ENCODE assay signal across 1 cellular context in the genomic region with DNA sequence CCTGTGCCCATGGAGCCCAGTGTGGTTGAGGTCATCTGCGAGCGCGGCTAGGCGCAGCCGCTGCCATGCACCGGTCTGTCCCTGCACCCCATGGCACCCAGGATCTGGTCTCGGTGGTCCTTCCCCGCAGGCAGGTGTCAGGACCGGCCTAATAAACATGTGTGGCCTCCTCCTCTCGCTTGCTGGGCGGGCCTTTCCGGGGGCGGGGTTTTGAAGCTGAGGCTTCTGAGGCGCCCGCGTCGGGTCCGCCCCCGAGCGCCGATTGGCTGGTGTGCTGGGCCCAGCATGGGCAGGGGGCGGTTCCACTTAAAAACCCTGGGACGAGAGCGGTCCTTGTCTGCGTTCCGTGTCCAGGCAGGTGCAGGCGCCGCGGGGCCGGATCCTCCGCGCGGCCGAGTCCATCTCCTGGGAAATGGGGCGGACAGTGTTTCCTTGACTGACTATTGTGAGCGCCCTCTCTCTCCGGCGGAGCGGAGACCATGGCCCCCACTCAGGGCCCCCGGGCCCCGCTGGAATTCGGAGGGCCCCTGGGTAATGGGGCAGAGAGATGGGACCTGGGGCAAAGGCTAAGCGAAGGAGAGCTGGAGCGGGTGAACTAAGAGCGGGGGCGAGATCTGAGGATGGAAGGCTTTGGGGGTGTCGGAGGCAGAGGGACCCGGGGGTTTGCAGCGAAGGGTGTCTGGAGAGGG.
TF ChIP-seq lines count a peak whose summit lies in the region.

A gene (plus strand): TSS at position 336 of the 689 bp plus-strand sequence. CDS start 144 bp downstream, at position 480.

TF ChIP-seq in HepG2, 621 proteins besides CTCF, POLR2A, EP300 and RAD21 (continued from another document):
- TF ChIP-seq, protein P1, sequence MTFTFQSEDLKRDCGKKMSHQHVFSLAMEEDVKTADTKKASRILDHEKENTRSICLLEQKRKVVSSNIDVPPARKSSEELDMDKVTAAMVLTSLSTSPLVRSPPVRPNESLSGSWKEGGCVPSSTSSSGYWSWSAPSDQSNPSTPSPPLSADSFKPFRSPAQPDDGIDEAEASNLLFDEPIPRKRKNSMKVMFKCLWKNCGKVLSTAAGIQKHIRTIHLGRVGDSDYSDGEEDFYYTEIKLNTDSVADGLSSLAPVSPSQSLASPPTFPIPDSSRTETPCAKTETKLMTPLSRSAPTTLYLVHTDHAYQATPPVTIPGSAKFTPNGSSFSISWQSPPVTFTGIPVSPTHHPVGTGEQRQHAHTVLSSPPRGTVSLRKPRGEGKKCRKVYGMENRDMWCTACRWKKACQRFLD (CRISPR knock-in tag; IDR thresholded peaks at IDR 0.05; ENCODE audit: borderline replicate concordance) = 0 out of 2 replicates have a peak, but pooled peaks have one; percentile 42
- no peak for TF ChIP-seq TBX3 (IDR thresholded peaks at IDR 0.05; ENCODE audit: borderline replicate concordance)
- no peak for TF ChIP-seq NR1H2 (CRISPR knock-in tag; IDR thresholded peaks at IDR 0.05; ENCODE audit: borderline replicate concordance, low read depth)
- TF ChIP-seq FOXA3 (CRISPR knock-in tag; IDR thresholded peaks at IDR 0.05) = 0 out of 2 replicates have a peak, but pooled peaks have one; percentile 16
- TF ChIP-seq ZNF605 (CRISPR knock-in tag; IDR thresholded peaks at IDR 0.05) = peak; percentile 82
- TF ChIP-seq, protein P2, sequence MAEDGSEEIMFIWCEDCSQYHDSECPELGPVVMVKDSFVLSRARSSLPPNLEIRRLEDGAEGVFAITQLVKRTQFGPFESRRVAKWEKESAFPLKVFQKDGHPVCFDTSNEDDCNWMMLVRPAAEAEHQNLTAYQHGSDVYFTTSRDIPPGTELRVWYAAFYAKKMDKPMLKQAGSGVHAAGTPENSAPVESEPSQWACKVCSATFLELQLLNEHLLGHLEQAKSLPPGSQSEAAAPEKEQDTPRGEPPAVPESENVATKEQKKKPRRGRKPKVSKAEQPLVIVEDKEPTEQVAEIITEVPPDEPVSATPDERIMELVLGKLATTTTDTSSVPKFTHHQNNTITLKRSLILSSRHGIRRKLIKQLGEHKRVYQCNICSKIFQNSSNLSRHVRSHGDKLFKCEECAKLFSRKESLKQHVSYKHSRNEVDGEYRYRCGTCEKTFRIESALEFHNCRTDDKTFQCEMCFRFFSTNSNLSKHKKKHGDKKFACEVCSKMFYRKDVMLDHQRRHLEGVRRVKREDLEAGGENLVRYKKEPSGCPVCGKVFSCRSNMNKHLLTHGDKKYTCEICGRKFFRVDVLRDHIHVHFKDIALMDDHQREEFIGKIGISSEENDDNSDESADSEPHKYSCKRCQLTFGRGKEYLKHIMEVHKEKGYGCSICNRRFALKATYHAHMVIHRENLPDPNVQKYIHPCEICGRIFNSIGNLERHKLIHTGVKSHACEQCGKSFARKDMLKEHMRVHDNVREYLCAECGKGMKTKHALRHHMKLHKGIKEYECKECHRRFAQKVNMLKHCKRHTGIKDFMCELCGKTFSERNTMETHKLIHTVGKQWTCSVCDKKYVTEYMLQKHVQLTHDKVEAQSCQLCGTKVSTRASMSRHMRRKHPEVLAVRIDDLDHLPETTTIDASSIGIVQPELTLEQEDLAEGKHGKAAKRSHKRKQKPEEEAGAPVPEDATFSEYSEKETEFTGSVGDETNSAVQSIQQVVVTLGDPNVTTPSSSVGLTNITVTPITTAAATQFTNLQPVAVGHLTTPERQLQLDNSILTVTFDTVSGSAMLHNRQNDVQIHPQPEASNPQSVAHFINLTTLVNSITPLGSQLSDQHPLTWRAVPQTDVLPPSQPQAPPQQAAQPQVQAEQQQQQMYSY (CRISPR knock-in tag; IDR thresholded peaks at IDR 0.05) = peak; percentile 47; the same call in 1 of the 2 replicates
- TF ChIP-seq ZZZ3 (CRISPR knock-in tag; IDR thresholded peaks at IDR 0.05; ENCODE audit: borderline replicate concordance) = 0 out of 2 replicates have a peak, but pooled peaks have one; percentile 42
